ENCODE assay signal across 10 cellular contexts in genomic region chr11:2940930-2941821, GRCh38. TPM values are rescaled to one million over a fixed set of nuclear protein-coding genes. Genes with fewer than 3 reads are reported as not detected.
DNase-seq lines count a peak whose midpoint lies in the region; ATAC-seq and TF ChIP-seq lines count a peak whose summit lies in the region.
"Had no signal": no experiment of that assay in that cellular context is flagged by ENCODE, and none has a peak within 500 bp of the region (broad histone marks: within the 10 kb centered on the region; RNA-seq: fewer than 3 reads in every experiment).

No MANE protein-coding gene starts in this region.

- H3K36me3 ChIP-seq in body of pancreas (replicated peaks in 1 of 2; ENCODE audit: insufficient read depth in 1 of 2, low read depth in 2 of 2) = no peaks in the 10 kb centered on the region
- H3K36me3 ChIP-seq in lower lobe of right lung = peaks cover 17% of the 10 kb centered on the region
- H3K36me3 ChIP-seq in Karpas-422 (ENCODE audit: insufficient read depth, low read length) = peaks cover 36% of the 10 kb centered on the region
- H3K36me3 ChIP-seq: uterus had no signal

- TF ChIP-seq CTCF in CD14-positive monocyte (IDR thresholded peaks at IDR 0.05) (no peak), body of pancreas (IDR thresholded peaks at IDR 0.05) (no peak), lower lobe of right lung (IDR thresholded peaks at IDR 0.05) (no peak)

- H3K79me2 ChIP-seq in Karpas-422 (ENCODE audit: low read length) = no peaks in the 10 kb centered on the region

- no peaks in the 10 kb centered on the region for H3K27me3 ChIP-seq in body of pancreas
- H3K27me3 ChIP-seq in lower lobe of right lung (ENCODE audit: low read depth) = no peaks in the 10 kb centered on the region
- no peaks in the 10 kb centered on the region for H3K27me3 ChIP-seq in Karpas-422 (ENCODE audit: low read length)
- H3K27me3 ChIP-seq: uterus had no signal

- no peak overlapping the region for H3K4me3 Mint-ChIP-seq in CD14-positive monocyte

- no peak for TF ChIP-seq POLR2A in body of pancreas (IDR thresholded peaks at IDR 0.05)

- intact Hi-C loops in CD14-positive monocyte (cut with micrococcal nuclease) (no loop called here), body of pancreas (cut with DNase I) (no loop called here), lower lobe of right lung (cut with DNase I) (no loop called here)

- H3K9me3 Mint-ChIP-seq in CD14-positive monocyte = peaks cover 16 to 25% (median 22%) of the 10 kb centered on the region in 7 donors

- H3K4me1 ChIP-seq in body of pancreas (peaks cover 43% of the 10 kb centered on the region), lower lobe of right lung (peaks cover 43% of the 10 kb centered on the region), Karpas-422 (ENCODE audit: low read length) (no peaks in the 10 kb centered on the region)

- H3K4me1 Mint-ChIP-seq in CD14-positive monocyte = peaks cover 34% of the 10 kb centered on the region

- no peak overlapping the region for H3K4me2 ChIP-seq in Karpas-422 (ENCODE audit: low read depth, low read length, poor library complexity, severe bottlenecking)

- peak overlapping the region; percentile 46 to 95 (median 73) for H3K27ac Mint-ChIP-seq in CD14-positive monocyte

- H3K4me3 ChIP-seq in body of pancreas (no peak overlapping the region), lower lobe of right lung (no peak overlapping the region), Karpas-422 (ENCODE audit: low read length) (no peak overlapping the region)
- H3K4me3 ChIP-seq: uterus had no signal

- H3K9me3 ChIP-seq in body of pancreas (peaks cover 0 to 11% (median 0%) of the 10 kb centered on the region in 3 donors), lower lobe of right lung (peaks cover 6% of the 10 kb centered on the region), Karpas-422 (ENCODE audit: low read length) (peaks cover 25% of the 10 kb centered on the region)

- no peaks in the 10 kb centered on the region for H4K20me1 ChIP-seq in Karpas-422 (ENCODE audit: insufficient read depth, low read depth, low read length)

- WGBS in body of pancreas, 2 donors = 43 to 55% methylated on average over 3 to 9 of the region's 10 CpGs

- H3K9me2 ChIP-seq in Karpas-422 (replicated peaks; ENCODE audit: insufficient read depth, low read length) = no peaks in the 10 kb centered on the region

- H3K27me3 Mint-ChIP-seq in CD14-positive monocyte (ENCODE audit: low read depth in 3 of 3) = peaks cover 2 to 12% (median 5%) of the 10 kb centered on the region in 3 donors

- H3K36me3 Mint-ChIP-seq in CD14-positive monocyte = peaks cover 10 to 25% of the 10 kb centered on the region in 2 donors

- ATAC-seq in body of pancreas = peak; percentile 55
- peak in 1 of 2 donors; percentile 2 for ATAC-seq in lower lobe of right lung
- no peak for ATAC-seq in GM21717 (IDR thresholded peaks at IDR 0.05; ENCODE audit: unreplicated experiment)

- H3K9ac ChIP-seq in Karpas-422 (ENCODE audit: low read length) = no peak overlapping the region

- H2AFZ ChIP-seq in Karpas-422 (ENCODE audit: low read length) = no peak overlapping the region

- peak overlapping the region in 3 of 4 donors; percentile 8 to 38 (median 23) for H3K27ac ChIP-seq in body of pancreas
- peak overlapping the region; percentile 53 for H3K27ac ChIP-seq in lower lobe of right lung
- no peak overlapping the region for H3K27ac ChIP-seq in Karpas-422 (ENCODE audit: low read length)
- H3K27ac ChIP-seq: uterus had no signal

- DNase-seq in CD14-positive monocyte (ENCODE audit: low spot score) (peak; percentile 73), HT-29 (ENCODE audit: low spot score) (peak; percentile 84), body of pancreas (peak; percentile 58 to 88 (median 72)), lower lobe of right lung (no peak), Karpas-422 (no peak), hippocampal formation (lab: John Stamatoyannopoulos, UW) (no peak), NCI-H774 (lab: John Stamatoyannopoulos, UW) (no peak)
- DNase-seq: stimulated activated CD4-positive, alpha-beta T cell treated with anti-CD3 and anti-CD28 coated beads, Interleukin-4, amount 100 ng/mL, for 1 hour had no signal

RNA-seq across cellular contexts. Expression of gene PHLDA2, which starts 12.0 kb away (rescaled TPM):
- 1 to 10 TPM; 2.6 to 4.7 TPM for polyA plus RNA-seq in CD14-positive monocyte
- total RNA-seq in HT-29 (2014; rRNA removed; shearing (Covaris generic)) = 345 and 406 TPM in 2 replicates
- total RNA-seq in body of pancreas (1 to 10 TPM in 1 of 2 donors, not detected in 1; 4.2 TPM), lower lobe of right lung (7.2 TPM)
- 0.25 TPM in 1 of 2 replicates, not detected in the other for total RNA-seq in Karpas-422 (2014; rRNA removed; shearing (Covaris generic); ENCODE audit: low replicate concordance)

RNA-seq across cellular contexts. Expression of gene NAP1L4, which starts 51.0 kb away (rescaled TPM):
- polyA plus RNA-seq in CD14-positive monocyte = 10 to 100 TPM; 42.1 to 44.9 TPM
- 114 and 116 TPM in 2 replicates for total RNA-seq in HT-29 (2014; rRNA removed; shearing (Covaris generic))
- total RNA-seq in body of pancreas = 10 to 100 TPM; 45.9 to 57.7 TPM
- total RNA-seq in lower lobe of right lung = 96.8 TPM
- total RNA-seq in Karpas-422 (2014; rRNA removed; shearing (Covaris generic); ENCODE audit: low replicate concordance) = 80.5 and 171 TPM in 2 replicates

RNA-seq across cellular contexts. Expression of gene CDKN1C, which starts 55.6 kb away (rescaled TPM):
- polyA plus RNA-seq in CD14-positive monocyte = 1 to 10 TPM; 3.2 to 4.7 TPM
- total RNA-seq in HT-29 (2014; rRNA removed; shearing (Covaris generic)) = 5.3 and 9.1 TPM in 2 replicates
- 100 to 1,000 TPM in 1 of 2 donors, 10 to 100 TPM in 1; 35.3 to 231 TPM for total RNA-seq in body of pancreas
- total RNA-seq in lower lobe of right lung = 39.5 TPM
- not detected in 2 replicates for total RNA-seq in Karpas-422 (2014; rRNA removed; shearing (Covaris generic); ENCODE audit: low replicate concordance)

Comparison
In these comparisons a context has a peak if more than half of its experiments do, and no peak if none do; other contexts are left out.
1. DNase-seq: peak in CD14-positive monocyte (single experiment), HT-29 (single experiment) and body of pancreas (4 of 4); none in lower lobe of right lung (single experiment), Karpas-422 (single experiment), hippocampal formation (0 of 2) and NCI-H774 (single experiment).
2. RNA of gene PHLDA2, which starts 12.0 kb away (total RNA-seq): 345 to 406 TPM in HT-29; 7.2 TPM in lower lobe of right lung (single experiment), 4.2 TPM in body of pancreas and 0.25 TPM in Karpas-422; every median in the first group is over 10 times any median in the second.